In the genomic region with DNA sequence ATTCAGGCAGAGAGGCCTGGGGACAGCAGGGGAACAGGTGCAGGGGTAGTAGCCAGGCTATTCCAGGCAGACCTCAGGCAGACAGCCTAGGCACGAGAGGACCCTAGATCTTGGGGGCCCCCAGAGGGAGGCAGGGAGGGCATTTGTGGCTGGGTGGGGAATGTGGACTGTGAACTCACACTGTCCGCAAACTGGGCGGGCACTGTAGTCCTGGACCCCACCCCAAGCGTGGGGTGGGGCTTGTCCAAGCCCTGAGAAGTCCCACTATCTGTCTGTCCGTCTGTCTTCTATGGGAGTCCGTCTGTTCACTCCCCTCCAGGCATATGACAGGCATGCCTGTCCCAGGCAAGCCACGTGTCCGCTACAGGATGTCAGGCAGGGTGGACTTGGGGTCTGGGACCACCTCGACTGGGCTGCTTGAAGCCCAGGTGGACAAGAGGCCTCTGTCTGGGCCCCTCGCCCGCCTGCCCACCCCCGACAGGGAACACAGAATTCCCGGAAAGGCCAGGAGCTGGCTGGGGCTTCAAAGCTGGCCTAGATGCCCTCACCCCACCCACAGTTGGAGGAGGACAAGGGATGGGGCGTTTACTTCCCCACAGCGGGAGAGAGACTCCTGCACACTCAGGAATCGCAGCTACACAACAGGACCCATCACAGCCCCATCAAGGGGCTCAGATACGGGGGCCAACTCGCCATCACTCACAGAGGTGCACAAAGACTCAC, we compare ENCODE assay signal across 9 cellular contexts. TPM values are rescaled to one million over a fixed set of nuclear protein-coding genes. Genes with fewer than 3 reads are reported as not detected.
A peak's percentile ranks its signal among the peaks of the same experiment; 100 is the strongest.
DNase-seq lines count a peak whose midpoint lies in the region; ATAC-seq and TF ChIP-seq lines count a peak whose summit lies in the region.
"Had no signal": no experiment of that assay in that cellular context is flagged by ENCODE, and none has a peak within 500 bp of the region (broad histone marks: within the 10 kb centered on the region; RNA-seq: fewer than 3 reads in every experiment).

A gene (minus strand): TSS at position 151 of the 723 bp plus-strand sequence. CDS start 2,336 bp downstream, outside the sequence.

- H2AK5ac ChIP-seq in H9 (ENCODE audit: insufficient read length, low read length), result no peak within 1 kb of the TSS

- H3K4ac ChIP-seq in H9 (ENCODE audit: low read depth, low read length), result no peak within 1 kb of the TSS

- no peak within 1 kb of the TSS for H2BK120ac ChIP-seq in H9 (ENCODE audit: low read depth, low read length, poor library complexity, severe bottlenecking)

- H4K5ac ChIP-seq in H9 (ENCODE audit: insufficient read length, low read depth, low read length), result no peak within 1 kb of the TSS

- H3K36me3 Mint-ChIP-seq in H9 (ENCODE audit: insufficient read depth in 1 of 3, low read depth in 3 of 3) (peaks cover 18 to 23% (median 20%) of the 10 kb centered on the region in 3 experiments), activated B cell treated with CpG ODN at 0.5 μM for 24 hours (ENCODE audit: low read depth) (peaks cover 10% of the 10 kb centered on the region), glutamatergic neuron (ENCODE audit: unreplicated experiment) (no peaks in the 10 kb centered on the region)

- no peaks in the 10 kb centered on the region for H4K20me1 ChIP-seq in H9 (ENCODE audit: control insufficient read depth, insufficient read depth, insufficient read length)
- no peaks in the 10 kb centered on the region for H4K20me1 ChIP-seq in smooth muscle cell (ENCODE audit: low read depth)

- no peak within 1 kb of the TSS for H4K91ac ChIP-seq in H9 (ENCODE audit: insufficient read length, low read depth, low read length)

- H3K27me3 Mint-ChIP-seq in H9 (ENCODE audit: low read depth) (peaks cover 5% of the 10 kb centered on the region), activated B cell treated with CpG ODN at 0.5 μM for 24 hours (no peaks in the 10 kb centered on the region), glutamatergic neuron (ENCODE audit: unreplicated experiment) (peaks cover 18% of the 10 kb centered on the region)

- H3K23me2 ChIP-seq in H9 (ENCODE audit: insufficient read length, low read depth, low read length, poor library complexity, severe bottlenecking), result peaks cover 8% of the 10 kb centered on the region

- H3K79me1 ChIP-seq in H9 (ENCODE audit: insufficient read depth, low read depth, low read length, poor library complexity, severe bottlenecking), result no peaks in the 10 kb centered on the region

- H3K4me3 ChIP-seq in smooth muscle cell, result peak within 1 kb of the TSS; percentile 33

- TF ChIP-seq CTCF in H9 (conservative IDR thresholded peaks at IDR 0.05), result no peak
- TF ChIP-seq CTCF in activated B cell treated with CpG ODN at 0.5 μM for 24 hours (IDR thresholded peaks at IDR 0.05), result no peak
- TF ChIP-seq CTCF in glutamatergic neuron (IDR thresholded peaks at IDR 0.05; ENCODE audit: partially characterized antibody, unreplicated experiment), result no peak
- no peak for TF ChIP-seq CTCF in smooth muscle cell (IDR thresholded peaks at IDR 0.05; ENCODE audit: borderline replicate concordance, insufficient read depth, poor library complexity, severe bottlenecking)

- peaks cover 35% of the 10 kb centered on the region for H3K9me3 ChIP-seq in H9 (ENCODE audit: control insufficient read depth, low read depth, low read length)
- H3K9me3 ChIP-seq in smooth muscle cell (replicated peaks; ENCODE audit: low read depth), result no peaks in the 10 kb centered on the region

- no peak within 1 kb of the TSS for H2BK15ac ChIP-seq in H9 (ENCODE audit: low read depth, low read length)

- H3K27ac ChIP-seq in H9 (ENCODE audit: insufficient read length, low read depth, low read length), result no peak within 1 kb of the TSS
- no peak within 1 kb of the TSS for H3K27ac ChIP-seq in smooth muscle cell (ENCODE audit: low read depth)

- H3F3A ChIP-seq in smooth muscle cell (ENCODE audit: low read depth), result no peaks in the 10 kb centered on the region

- H3K27ac Mint-ChIP-seq in H9 (peak within 1 kb of the TSS in 1 of 3 experiments; percentile 65; a peak in 3 of 7 replicates), activated B cell treated with CpG ODN at 0.5 μM for 24 hours (peak within 1 kb of the TSS; percentile 69), glutamatergic neuron (ENCODE audit: unreplicated experiment) (peak within 1 kb of the TSS; percentile 98)

- H3K9ac ChIP-seq in H9 (ENCODE audit: extremely low read depth, insufficient read length, low read length) (peak within 1 kb of the TSS; percentile 55), smooth muscle cell (ENCODE audit: low read depth) (no peak within 1 kb of the TSS)

- H3K23ac ChIP-seq in H9 (ENCODE audit: insufficient read length, low read depth, low read length), result no peak within 1 kb of the TSS

- intact Hi-C loops in activated B cell treated with CpG ODN at 0.5 μM for 24 hours (cut with micrococcal nuclease), result no loop called here

- no peak within 1 kb of the TSS for H2AFZ ChIP-seq in H9 (ENCODE audit: low read length)
- no peak within 1 kb of the TSS for H2AFZ ChIP-seq in smooth muscle cell (ENCODE audit: low read depth)

- H4K8ac ChIP-seq in H9 (replicated peaks; ENCODE audit: insufficient read length, low read depth, low read length), result no peak within 1 kb of the TSS

- no peak for ATAC-seq in activated B cell treated with CpG ODN at 0.5 μM for 24 hours (ENCODE audit: low read depth)

- no peak within 1 kb of the TSS for H3T11ph ChIP-seq in H9 (ENCODE audit: low read length)

- H3K4me1 Mint-ChIP-seq in H9 (peaks cover 30 to 48% of the 10 kb centered on the region in 2 experiments), activated B cell treated with CpG ODN at 0.5 μM for 24 hours (peaks cover 12% of the 10 kb centered on the region), glutamatergic neuron (ENCODE audit: low read depth, unreplicated experiment) (peaks cover 37% of the 10 kb centered on the region)

- DNase-seq in H9 (no peak), activated B cell treated with CpG ODN at 0.5 μM for 24 hours (no peak), glutamatergic neuron (no peak), smooth muscle cell (lab: John Stamatoyannopoulos, UW; ENCODE audit: unreplicated experiment) (no peak), NCI-H2227 (lab: John Stamatoyannopoulos, UW; ENCODE audit: unreplicated experiment) (no peak), GM19240 (ENCODE audit: insufficient read length, low spot score) (no peak), NCI-H446 (lab: John Stamatoyannopoulos, UW) (no peak)
- no peak for DNase-seq in stimulated activated naive CD4-positive, alpha-beta T cell treated with Interleukin-2 at 50 U/mL for 16 hours (lab: John Stamatoyannopoulos, UW)
- DNase-seq: activated CD8-positive, alpha-beta memory T cell treated with anti-CD3 and anti-CD28 coated beads, Interleukin-2, amount 50 U/mL, for 4 hours had no signal

- H3K27me3 ChIP-seq in H9 (ENCODE audit: insufficient read depth, low read length) (no peaks in the 10 kb centered on the region), smooth muscle cell (ENCODE audit: low read depth) (no peaks in the 10 kb centered on the region)

- no peak within 1 kb of the TSS for H3K14ac ChIP-seq in H9 (ENCODE audit: insufficient read depth, low read length)

- WGBS in H9 (ENCODE audit: extremely low coverage, insufficient read length, low lambda C conversion rate), result no CpG with 5 or more reads among the region's 18 CpGs
- 84% methylated on average over 18 of the region's 18 CpGs for WGBS in smooth muscle cell (ENCODE audit: low lambda C conversion rate)

- POLR2A ChIA-PET in activated B cell treated with CpG ODN at 0.5 μM for 24 hours (lab: Charles Lee), result no interaction called here

- H3K4me2 ChIP-seq in H9 (ENCODE audit: insufficient read depth, insufficient read length, low read length) (peak within 1 kb of the TSS; percentile 69), smooth muscle cell (peak within 1 kb of the TSS; percentile 84)

- CTCF ChIA-PET in activated B cell treated with CpG ODN at 0.5 μM for 24 hours (lab: Charles Lee), result no interaction called here

- no peaks in the 10 kb centered on the region for H3K36me3 ChIP-seq in smooth muscle cell (ENCODE audit: low read depth)

- peaks cover 77 to 87% of the 10 kb centered on the region in 2 experiments for H3K9me3 Mint-ChIP-seq in H9
- H3K9me3 Mint-ChIP-seq in activated B cell treated with CpG ODN at 0.5 μM for 24 hours, result no peaks in the 10 kb centered on the region
- H3K9me3 Mint-ChIP-seq in glutamatergic neuron (ENCODE audit: unreplicated experiment), result peaks cover 22% of the 10 kb centered on the region

- H2BK12ac ChIP-seq in H9 (ENCODE audit: insufficient read length, low read depth, low read length), result no peak within 1 kb of the TSS

- H3K4me3 Mint-ChIP-seq in H9 (peak within 1 kb of the TSS; percentile 83 to 90), activated B cell treated with CpG ODN at 0.5 μM for 24 hours (peak within 1 kb of the TSS; percentile 91), glutamatergic neuron (ENCODE audit: unreplicated experiment) (peak within 1 kb of the TSS; percentile 98)

- H3K79me2 ChIP-seq in H9 (ENCODE audit: insufficient read depth, low read length) (no peaks in the 10 kb centered on the region), smooth muscle cell (ENCODE audit: low read depth) (peaks cover 7% of the 10 kb centered on the region)

- no peak within 1 kb of the TSS for H2BK20ac ChIP-seq in H9 (ENCODE audit: low read depth, low read length, poor library complexity, severe bottlenecking)

- no peak within 1 kb of the TSS for H3K56ac ChIP-seq in H9 (ENCODE audit: insufficient read length, low read depth, low read length)

- no peak within 1 kb of the TSS for H3K18ac ChIP-seq in H9 (ENCODE audit: insufficient read length, low read depth, low read length)

- H3K4me1 ChIP-seq in H9 (ENCODE audit: insufficient read depth, low read length) (peaks cover 4% of the 10 kb centered on the region; the same call in 1 of the 2 replicates), smooth muscle cell (ENCODE audit: low read depth) (no peaks in the 10 kb centered on the region)

- no peak within 1 kb of the TSS for H2BK5ac ChIP-seq in H9 (ENCODE audit: insufficient read length, low read length)

RNA-seq across cellular contexts. Expression of the gene that starts here (rescaled TPM):
- total RNA-seq in H9 (2021) (25.1 and 28.3 TPM in 2 replicates), activated B cell treated with CpG ODN at 0.5 μM for 24 hours (23.5 and 28.9 TPM in 2 replicates), glutamatergic neuron (ENCODE audit: unreplicated experiment) (136 TPM), smooth muscle cell (69.4 and 79.0 TPM in 2 replicates)
- 68.7 and 88.7 TPM in 2 replicates for polyA plus RNA-seq in smooth muscle cell
